Comparison of ENCODE assay signal across 1 cellular context in the genomic region with DNA sequence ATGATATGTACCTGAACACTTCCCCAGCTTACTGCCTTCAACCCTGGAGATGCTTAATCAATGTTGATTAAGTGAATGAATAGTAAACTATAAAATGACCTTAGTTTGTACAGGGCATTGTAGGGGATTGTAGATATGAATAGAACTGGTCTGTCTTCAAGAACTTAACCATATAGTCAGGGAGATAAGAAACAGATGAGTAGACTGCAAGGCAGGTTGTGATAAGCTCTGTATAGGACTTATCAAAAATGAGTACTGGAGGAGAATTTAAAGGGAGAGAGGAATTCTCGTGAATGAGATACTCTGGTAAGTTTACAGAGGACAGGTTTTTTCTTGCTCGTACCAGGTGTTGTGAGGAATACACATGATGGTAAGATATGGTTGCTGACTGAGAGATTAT.
TF ChIP-seq lines count a peak whose summit lies in the region.

No MANE protein-coding gene starts in this region.

TF ChIP-seq in K562, 482 proteins besides CTCF, POLR2A, EP300 and RAD21 (continued from another document):
- peak; percentile 36; the same call in 1 of the 2 replicates for TF ChIP-seq KLF16 (IDR thresholded peaks at IDR 0.05)
- TF ChIP-seq CXXC5 (CRISPR knock-in tag; IDR thresholded peaks at IDR 0.05): no peak
- peak; percentile 44 for TF ChIP-seq NCOR1 (IDR thresholded peaks at IDR 0.05)
- TF ChIP-seq, protein P1, sequence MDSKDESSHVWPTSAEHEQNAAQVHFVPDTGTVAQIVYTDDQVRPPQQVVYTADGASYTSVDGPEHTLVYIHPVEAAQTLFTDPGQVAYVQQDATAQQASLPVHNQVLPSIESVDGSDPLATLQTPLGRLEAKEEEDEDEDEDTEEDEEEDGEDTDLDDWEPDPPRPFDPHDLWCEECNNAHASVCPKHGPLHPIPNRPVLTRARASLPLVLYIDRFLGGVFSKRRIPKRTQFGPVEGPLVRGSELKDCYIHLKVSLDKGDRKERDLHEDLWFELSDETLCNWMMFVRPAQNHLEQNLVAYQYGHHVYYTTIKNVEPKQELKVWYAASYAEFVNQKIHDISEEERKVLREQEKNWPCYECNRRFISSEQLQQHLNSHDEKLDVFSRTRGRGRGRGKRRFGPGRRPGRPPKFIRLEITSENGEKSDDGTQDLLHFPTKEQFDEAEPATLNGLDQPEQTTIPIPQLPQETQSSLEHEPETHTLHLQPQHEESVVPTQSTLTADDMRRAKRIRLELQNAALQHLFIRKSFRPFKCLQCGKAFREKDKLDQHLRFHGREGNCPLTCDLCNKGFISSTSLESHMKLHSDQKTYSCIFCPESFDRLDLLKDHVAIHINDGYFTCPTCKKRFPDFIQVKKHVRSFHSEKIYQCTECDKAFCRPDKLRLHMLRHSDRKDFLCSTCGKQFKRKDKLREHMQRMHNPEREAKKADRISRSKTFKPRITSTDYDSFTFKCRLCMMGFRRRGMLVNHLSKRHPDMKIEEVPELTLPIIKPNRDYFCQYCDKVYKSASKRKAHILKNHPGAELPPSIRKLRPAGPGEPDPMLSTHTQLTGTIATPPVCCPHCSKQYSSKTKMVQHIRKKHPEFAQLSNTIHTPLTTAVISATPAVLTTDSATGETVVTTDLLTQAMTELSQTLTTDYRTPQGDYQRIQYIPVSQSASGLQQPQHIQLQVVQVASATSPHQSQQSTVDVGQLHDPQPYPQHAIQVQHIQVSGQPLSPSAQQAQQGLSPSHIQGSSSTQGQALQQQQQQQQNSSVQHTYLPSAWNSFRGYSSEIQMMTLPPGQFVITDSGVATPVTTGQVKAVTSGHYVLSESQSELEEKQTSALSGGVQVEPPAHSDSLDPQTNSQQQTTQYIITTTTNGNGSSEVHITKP (IDR thresholded peaks at IDR 0.05; ENCODE audit: partially characterized antibody): no peak
- TF ChIP-seq L3MBTL2 (IDR thresholded peaks at IDR 0.05): no peak
- TF ChIP-seq POLR2H (tag; IDR thresholded peaks at IDR 0.05; ENCODE audit: low read depth): no peak
- TF ChIP-seq, protein P2, sequence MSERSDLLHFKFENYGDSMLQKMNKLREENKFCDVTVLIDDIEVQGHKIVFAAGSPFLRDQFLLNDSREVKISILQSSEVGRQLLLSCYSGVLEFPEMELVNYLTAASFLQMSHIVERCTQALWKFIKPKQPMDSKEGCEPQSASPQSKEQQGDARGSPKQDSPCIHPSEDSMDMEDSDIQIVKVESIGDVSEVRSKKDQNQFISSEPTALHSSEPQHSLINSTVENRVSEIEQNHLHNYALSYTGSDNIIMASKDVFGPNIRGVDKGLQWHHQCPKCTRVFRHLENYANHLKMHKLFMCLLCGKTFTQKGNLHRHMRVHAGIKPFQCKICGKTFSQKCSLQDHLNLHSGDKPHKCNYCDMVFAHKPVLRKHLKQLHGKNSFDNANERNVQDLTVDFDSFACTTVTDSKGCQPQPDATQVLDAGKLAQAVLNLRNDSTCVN (CRISPR knock-in tag; IDR thresholded peaks at IDR 0.05): no peak
- TF ChIP-seq SRSF3 (IDR thresholded peaks at IDR 0.05; ENCODE audit: insufficient read depth, low read length): no peak
- TF ChIP-seq, protein P3, sequence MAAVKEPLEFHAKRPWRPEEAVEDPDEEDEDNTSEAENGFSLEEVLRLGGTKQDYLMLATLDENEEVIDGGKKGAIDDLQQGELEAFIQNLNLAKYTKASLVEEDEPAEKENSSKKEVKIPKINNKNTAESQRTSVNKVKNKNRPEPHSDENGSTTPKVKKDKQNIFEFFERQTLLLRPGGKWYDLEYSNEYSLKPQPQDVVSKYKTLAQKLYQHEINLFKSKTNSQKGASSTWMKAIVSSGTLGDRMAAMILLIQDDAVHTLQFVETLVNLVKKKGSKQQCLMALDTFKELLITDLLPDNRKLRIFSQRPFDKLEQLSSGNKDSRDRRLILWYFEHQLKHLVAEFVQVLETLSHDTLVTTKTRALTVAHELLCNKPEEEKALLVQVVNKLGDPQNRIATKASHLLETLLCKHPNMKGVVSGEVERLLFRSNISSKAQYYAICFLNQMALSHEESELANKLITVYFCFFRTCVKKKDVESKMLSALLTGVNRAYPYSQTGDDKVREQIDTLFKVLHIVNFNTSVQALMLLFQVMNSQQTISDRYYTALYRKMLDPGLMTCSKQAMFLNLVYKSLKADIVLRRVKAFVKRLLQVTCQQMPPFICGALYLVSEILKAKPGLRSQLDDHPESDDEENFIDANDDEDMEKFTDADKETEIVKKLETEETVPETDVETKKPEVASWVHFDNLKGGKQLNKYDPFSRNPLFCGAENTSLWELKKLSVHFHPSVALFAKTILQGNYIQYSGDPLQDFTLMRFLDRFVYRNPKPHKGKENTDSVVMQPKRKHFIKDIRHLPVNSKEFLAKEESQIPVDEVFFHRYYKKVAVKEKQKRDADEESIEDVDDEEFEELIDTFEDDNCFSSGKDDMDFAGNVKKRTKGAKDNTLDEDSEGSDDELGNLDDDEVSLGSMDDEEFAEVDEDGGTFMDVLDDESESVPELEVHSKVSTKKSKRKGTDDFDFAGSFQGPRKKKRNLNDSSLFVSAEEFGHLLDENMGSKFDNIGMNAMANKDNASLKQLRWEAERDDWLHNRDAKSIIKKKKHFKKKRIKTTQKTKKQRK (IDR thresholded peaks at IDR 0.05; ENCODE audit: borderline replicate concordance, low read depth, low read length): no peak
- peak; percentile 40; the same call in 1 of the 2 replicates for TF ChIP-seq JUND (IDR thresholded peaks at IDR 0.05; ENCODE audit: borderline replicate concordance, low read depth, low read length)
- peak; percentile 62; the same call in 2 of the 3 replicates for TF ChIP-seq JUND (tag; IDR thresholded peaks at IDR 0.05; ENCODE audit: borderline replicate concordance, low read depth, low read length)
- peak; percentile 79 for TF ChIP-seq ARID1B (IDR thresholded peaks at IDR 0.05)
- no peak for TF ChIP-seq ZSCAN32 (CRISPR knock-in tag; IDR thresholded peaks at IDR 0.05)
- TF ChIP-seq, protein P4, sequence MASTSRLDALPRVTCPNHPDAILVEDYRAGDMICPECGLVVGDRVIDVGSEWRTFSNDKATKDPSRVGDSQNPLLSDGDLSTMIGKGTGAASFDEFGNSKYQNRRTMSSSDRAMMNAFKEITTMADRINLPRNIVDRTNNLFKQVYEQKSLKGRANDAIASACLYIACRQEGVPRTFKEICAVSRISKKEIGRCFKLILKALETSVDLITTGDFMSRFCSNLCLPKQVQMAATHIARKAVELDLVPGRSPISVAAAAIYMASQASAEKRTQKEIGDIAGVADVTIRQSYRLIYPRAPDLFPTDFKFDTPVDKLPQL (IDR thresholded peaks at IDR 0.05; ENCODE audit: extremely low read depth, insufficient read length): no peak
- TF ChIP-seq, protein P5, sequence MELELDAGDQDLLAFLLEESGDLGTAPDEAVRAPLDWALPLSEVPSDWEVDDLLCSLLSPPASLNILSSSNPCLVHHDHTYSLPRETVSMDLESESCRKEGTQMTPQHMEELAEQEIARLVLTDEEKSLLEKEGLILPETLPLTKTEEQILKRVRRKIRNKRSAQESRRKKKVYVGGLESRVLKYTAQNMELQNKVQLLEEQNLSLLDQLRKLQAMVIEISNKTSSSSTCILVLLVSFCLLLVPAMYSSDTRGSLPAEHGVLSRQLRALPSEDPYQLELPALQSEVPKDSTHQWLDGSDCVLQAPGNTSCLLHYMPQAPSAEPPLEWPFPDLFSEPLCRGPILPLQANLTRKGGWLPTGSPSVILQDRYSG (tag; conservative IDR thresholded peaks at IDR 0.05; ENCODE audit: low read depth): no peak
- TF ChIP-seq FOXJ3 (CRISPR knock-in tag; IDR thresholded peaks at IDR 0.05): no peak
- TF ChIP-seq CBFA2T2 (conservative IDR thresholded peaks at IDR 0.05): peak; percentile 70
- no peak for TF ChIP-seq PYGO2 (tag; IDR thresholded peaks at IDR 0.05)
- no peak for TF ChIP-seq HDAC8 (tag; IDR thresholded peaks at IDR 0.05)
- TF ChIP-seq MTA2 (IDR thresholded peaks at IDR 0.05; ENCODE audit: low read depth): peak; percentile 33; the same call in 1 of the 2 replicates
- TF ChIP-seq ERF (CRISPR knock-in tag; IDR thresholded peaks at IDR 0.05): no peak
- no peak for TF ChIP-seq SMARCC2 (IDR thresholded peaks at IDR 0.05; ENCODE audit: low read depth)
- no peak for TF ChIP-seq CEBPB (tag; IDR thresholded peaks at IDR 0.05)
- 0 out of 2 replicates have a peak, but pooled peaks have one; percentile 27 for TF ChIP-seq SOX6 (IDR thresholded peaks at IDR 0.05)
- TF ChIP-seq MYC (IDR thresholded peaks at IDR 0.05; ENCODE audit: low read depth, low read length): no peak
- no peak for TF ChIP-seq MYC (CRISPR knock-in tag; IDR thresholded peaks at IDR 0.05; ENCODE audit: borderline replicate concordance, low read depth)
- peak; percentile 34; the same call in 1 of the 2 replicates for TF ChIP-seq ZFX (CRISPR knock-in tag; IDR thresholded peaks at IDR 0.05)
- TF ChIP-seq PCBP2 (IDR thresholded peaks at IDR 0.05; ENCODE audit: low read depth, low read length, poor library complexity, severe bottlenecking): no peak
- TF ChIP-seq CBFA2T3 (IDR thresholded peaks at IDR 0.05): peak; percentile 85
TF ChIP-seq in K562: peak in this region for 21.
